ENCODE assay signal across 10 cellular contexts in the genomic region with DNA sequence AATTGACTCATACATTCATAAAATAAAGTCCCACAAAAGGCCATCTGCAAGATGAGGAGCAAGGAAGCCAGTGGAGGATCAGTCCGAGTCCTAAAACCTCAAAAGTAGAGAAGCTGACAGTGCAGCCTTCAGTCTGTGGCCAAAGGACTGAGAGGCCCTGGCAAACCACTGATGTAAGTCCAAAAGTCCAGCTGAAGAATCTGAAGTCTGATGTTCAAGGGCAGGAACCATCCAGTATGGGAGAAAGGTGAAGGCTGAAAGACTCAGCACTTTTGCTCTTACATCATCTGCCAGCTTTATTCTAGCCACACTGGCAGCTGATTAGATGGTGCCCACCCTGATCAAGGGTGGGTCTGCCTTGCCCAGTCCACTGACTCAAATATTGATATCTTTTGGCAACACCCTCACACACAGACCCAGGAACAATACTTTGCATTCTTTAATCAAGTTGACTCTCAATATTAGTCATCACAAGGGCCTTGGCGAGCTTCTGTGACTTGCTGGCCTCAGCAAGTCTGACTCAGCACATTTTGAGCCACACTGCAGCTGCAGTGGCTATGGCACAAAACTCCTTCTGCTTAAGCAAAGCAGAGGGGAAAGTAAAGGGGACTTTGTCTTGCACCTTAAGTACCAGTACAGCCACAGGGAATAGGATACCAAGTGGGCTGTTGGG.
DNase-seq lines count a peak whose midpoint lies in the region; ATAC-seq lines count a peak whose summit lies in the region.
"Had no signal": no experiment of that assay in that cellular context is flagged by ENCODE, and none has a peak within 500 bp of the region (broad histone marks: within the 10 kb centered on the region; RNA-seq: fewer than 3 reads in every experiment).

No MANE protein-coding gene starts in this region.

- no peaks in the 10 kb centered on the region for H3K4me1 Mint-ChIP-seq in effector memory CD8-positive, alpha-beta T cell (ENCODE audit: low read depth in 2 of 2)

- no peak overlapping the region for H3K4me3 Mint-ChIP-seq in effector memory CD8-positive, alpha-beta T cell

- peaks cover 0 to 5% of the 10 kb centered on the region in 2 donors for H3K9me3 Mint-ChIP-seq in effector memory CD8-positive, alpha-beta T cell

- H3K27ac Mint-ChIP-seq in effector memory CD8-positive, alpha-beta T cell: no peak overlapping the region

- H3K36me3 Mint-ChIP-seq in effector memory CD8-positive, alpha-beta T cell (ENCODE audit: insufficient read depth): no peaks in the 10 kb centered on the region

- peak; percentile 35 for DNase-seq in GM03348 (ENCODE audit: low spot score)
- DNase-seq in HPDE6-E6E7 (ENCODE audit: extremely low spot score): peak; percentile 2
- DNase-seq in effector memory CD8-positive, alpha-beta T cell: no peak
- DNase-seq in NCI-H1048 (lab: John Stamatoyannopoulos, UW): no peak
- no peak for DNase-seq in NCI-H2196 treated with DMSO at 0.1 percent for 48 hours (lab: John Stamatoyannopoulos, UW; ENCODE audit: unreplicated experiment)
- DNase-seq: NCI-H187 had no signal

- ATAC-seq in GM21717 (IDR thresholded peaks at IDR 0.05; ENCODE audit: unreplicated experiment) (peak; percentile 77), esophagus mucosa (peak; percentile 79), GM19467 (IDR thresholded peaks at IDR 0.05; ENCODE audit: unreplicated experiment) (no peak)
- ATAC-seq in effector memory CD8-positive, alpha-beta T cell (replicated peaks): no peak
- ATAC-seq: activated CD4-positive, CD25-positive, alpha-beta regulatory T cell treated with anti-CD3 and anti-CD28 coated beads, Interleukin-2, amount 50 U/mL, for 24 hours had no signal

- H3K27me3 Mint-ChIP-seq in effector memory CD8-positive, alpha-beta T cell: no peaks in the 10 kb centered on the region

Comparison
In these comparisons a context has a peak if more than half of its experiments do, and no peak if none do; other contexts are left out.
1. DNase-seq: peak in GM03348 (single experiment) and HPDE6-E6E7 (single experiment); none in effector memory CD8-positive, alpha-beta T cell (0 of 3), NCI-H1048 (single experiment) and NCI-H2196 treated with DMSO at 0.1 percent for 48 hours (single experiment).
2. ATAC-seq: peak in GM21717 (single experiment) and esophagus mucosa (single experiment); none in GM19467 (single experiment) and effector memory CD8-positive, alpha-beta T cell (single experiment).